ENCODE assay signal across 1 cellular context in the genomic region with DNA sequence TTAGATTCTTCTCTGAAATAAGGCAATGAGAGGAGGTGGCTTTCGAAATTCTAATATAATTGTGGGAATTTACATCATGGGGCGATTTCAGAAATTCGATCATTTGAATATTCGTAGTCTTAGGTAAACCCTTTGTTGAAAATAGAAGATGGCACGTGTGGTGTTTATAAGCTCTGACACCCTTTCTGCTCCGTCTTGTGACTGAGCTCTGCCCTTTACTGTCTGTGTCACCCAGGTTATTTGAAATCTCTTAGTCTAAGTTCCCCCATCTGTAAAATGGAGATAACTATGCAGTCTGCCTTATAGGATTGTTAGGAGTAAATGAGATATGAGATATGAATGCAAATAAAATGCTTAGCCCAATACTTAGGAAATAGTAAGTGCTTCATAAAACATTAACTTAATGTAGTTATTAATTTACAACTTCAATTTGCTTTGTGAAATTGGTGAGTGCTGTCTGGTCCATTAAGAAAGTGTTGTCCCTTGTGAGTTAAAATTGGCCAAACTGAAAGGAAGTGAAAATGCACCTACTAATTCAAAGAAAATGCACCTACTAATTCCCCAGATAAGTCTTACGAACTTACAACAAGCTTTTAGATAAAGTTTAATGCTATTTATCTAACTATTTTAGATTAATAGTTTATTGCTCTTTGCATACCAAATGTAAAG.
TF ChIP-seq lines count a peak whose summit lies in the region.

No MANE protein-coding gene starts in this region.

TF ChIP-seq in K562, 482 proteins besides CTCF, POLR2A, EP300 and RAD21 (continued from another document):
- TF ChIP-seq, protein P1, sequence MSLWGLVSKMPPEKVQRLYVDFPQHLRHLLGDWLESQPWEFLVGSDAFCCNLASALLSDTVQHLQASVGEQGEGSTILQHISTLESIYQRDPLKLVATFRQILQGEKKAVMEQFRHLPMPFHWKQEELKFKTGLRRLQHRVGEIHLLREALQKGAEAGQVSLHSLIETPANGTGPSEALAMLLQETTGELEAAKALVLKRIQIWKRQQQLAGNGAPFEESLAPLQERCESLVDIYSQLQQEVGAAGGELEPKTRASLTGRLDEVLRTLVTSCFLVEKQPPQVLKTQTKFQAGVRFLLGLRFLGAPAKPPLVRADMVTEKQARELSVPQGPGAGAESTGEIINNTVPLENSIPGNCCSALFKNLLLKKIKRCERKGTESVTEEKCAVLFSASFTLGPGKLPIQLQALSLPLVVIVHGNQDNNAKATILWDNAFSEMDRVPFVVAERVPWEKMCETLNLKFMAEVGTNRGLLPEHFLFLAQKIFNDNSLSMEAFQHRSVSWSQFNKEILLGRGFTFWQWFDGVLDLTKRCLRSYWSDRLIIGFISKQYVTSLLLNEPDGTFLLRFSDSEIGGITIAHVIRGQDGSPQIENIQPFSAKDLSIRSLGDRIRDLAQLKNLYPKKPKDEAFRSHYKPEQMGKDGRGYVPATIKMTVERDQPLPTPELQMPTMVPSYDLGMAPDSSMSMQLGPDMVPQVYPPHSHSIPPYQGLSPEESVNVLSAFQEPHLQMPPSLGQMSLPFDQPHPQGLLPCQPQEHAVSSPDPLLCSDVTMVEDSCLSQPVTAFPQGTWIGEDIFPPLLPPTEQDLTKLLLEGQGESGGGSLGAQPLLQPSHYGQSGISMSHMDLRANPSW (CRISPR knock-in tag; IDR thresholded peaks at IDR 0.05): no peak
- no peak for TF ChIP-seq RBM39 (optimal IDR thresholded peaks at IDR 0.05; ENCODE audit: low read depth, low read length)
- no peak for TF ChIP-seq NFRKB (IDR thresholded peaks at IDR 0.05; ENCODE audit: low read depth)
- TF ChIP-seq ZNF444 (CRISPR knock-in tag; IDR thresholded peaks at IDR 0.05): no peak
- TF ChIP-seq, protein P2, sequence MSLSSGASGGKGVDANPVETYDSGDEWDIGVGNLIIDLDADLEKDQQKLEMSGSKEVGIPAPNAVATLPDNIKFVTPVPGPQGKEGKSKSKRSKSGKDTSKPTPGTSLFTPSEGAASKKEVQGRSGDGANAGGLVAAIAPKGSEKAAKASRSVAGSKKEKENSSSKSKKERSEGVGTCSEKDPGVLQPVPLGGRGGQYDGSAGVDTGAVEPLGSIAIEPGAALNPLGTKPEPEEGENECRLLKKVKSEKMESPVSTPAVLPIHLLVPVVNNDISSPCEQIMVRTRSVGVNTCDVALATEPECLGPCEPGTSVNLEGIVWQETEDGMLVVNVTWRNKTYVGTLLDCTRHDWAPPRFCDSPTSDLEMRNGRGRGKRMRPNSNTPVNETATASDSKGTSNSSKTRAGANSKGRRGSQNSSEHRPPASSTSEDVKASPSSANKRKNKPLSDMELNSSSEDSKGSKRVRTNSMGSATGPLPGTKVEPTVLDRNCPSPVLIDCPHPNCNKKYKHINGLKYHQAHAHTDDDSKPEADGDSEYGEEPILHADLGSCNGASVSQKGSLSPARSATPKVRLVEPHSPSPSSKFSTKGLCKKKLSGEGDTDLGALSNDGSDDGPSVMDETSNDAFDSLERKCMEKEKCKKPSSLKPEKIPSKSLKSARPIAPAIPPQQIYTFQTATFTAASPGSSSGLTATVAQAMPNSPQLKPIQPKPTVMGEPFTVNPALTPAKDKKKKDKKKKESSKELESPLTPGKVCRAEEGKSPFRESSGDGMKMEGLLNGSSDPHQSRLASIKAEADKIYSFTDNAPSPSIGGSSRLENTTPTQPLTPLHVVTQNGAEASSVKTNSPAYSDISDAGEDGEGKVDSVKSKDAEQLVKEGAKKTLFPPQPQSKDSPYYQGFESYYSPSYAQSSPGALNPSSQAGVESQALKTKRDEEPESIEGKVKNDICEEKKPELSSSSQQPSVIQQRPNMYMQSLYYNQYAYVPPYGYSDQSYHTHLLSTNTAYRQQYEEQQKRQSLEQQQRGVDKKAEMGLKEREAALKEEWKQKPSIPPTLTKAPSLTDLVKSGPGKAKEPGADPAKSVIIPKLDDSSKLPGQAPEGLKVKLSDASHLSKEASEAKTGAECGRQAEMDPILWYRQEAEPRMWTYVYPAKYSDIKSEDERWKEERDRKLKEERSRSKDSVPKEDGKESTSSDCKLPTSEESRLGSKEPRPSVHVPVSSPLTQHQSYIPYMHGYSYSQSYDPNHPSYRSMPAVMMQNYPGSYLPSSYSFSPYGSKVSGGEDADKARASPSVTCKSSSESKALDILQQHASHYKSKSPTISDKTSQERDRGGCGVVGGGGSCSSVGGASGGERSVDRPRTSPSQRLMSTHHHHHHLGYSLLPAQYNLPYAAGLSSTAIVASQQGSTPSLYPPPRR (CRISPR knock-in tag; IDR thresholded peaks at IDR 0.05; ENCODE audit: borderline replicate concordance): no peak
- no peak for TF ChIP-seq ZNF780A (CRISPR knock-in tag; IDR thresholded peaks at IDR 0.05)
- TF ChIP-seq NBN (IDR thresholded peaks at IDR 0.05; ENCODE audit: low read depth): no peak
- no peak for TF ChIP-seq ARNT (IDR thresholded peaks at IDR 0.05)
- TF ChIP-seq TARDBP (IDR thresholded peaks at IDR 0.05): no peak
- no peak for TF ChIP-seq ZNF57 (CRISPR knock-in tag; IDR thresholded peaks at IDR 0.05)
- TF ChIP-seq BMI1 (IDR thresholded peaks at IDR 0.05; ENCODE audit: low read length): 0 out of 2 replicates have a peak, but pooled peaks have one; percentile 17
